Comparison of ENCODE assay signal across 23 cellular contexts in the genomic region with DNA sequence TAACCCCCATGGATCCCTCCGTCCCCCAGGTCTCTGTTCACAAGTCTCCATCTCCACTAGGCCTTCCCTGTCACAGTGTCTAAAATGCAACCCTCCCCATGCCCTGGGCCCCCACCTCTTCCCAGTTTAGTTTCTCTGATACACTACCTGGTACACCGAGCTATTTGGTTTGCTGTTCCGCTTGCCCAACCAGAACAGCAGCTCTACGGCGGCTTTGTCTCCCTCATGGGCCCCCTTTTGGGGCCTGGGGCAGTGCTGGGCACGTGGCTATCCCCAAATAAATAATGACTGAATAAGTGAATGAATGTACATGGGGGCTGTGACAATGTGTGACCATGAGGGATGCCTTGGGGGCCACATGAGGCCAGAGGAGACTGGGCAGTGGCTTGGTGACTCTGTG.
"Had no signal": no experiment of that assay in that cellular context is flagged by ENCODE, and none has a peak within 500 bp of the region (broad histone marks: within the 10 kb centered on the region; RNA-seq: fewer than 3 reads in every experiment).

No MANE protein-coding gene starts in this region.

- H2AFZ ChIP-seq: hepatocyte had no signal

- H3K9me3 ChIP-seq: gastroesophageal sphincter, heart left ventricle, lower lobe of right lung, psoas muscle, spleen, testis, tibial artery, upper lobe of left lung had no signal

- H3K27ac ChIP-seq: dorsolateral prefrontal cortex, foreskin keratinocyte, gastroesophageal sphincter, heart left ventricle, hepatocyte, lower lobe of right lung, psoas muscle, skin epidermis, spleen, testis, tibial artery, upper lobe of left lung had no signal

- H3K4me1 ChIP-seq: heart left ventricle, lower lobe of right lung, psoas muscle, spleen, tibial artery, upper lobe of left lung had no signal

- H3K4me2 ChIP-seq: hepatocyte had no signal

- ATAC-seq: foreskin keratinocyte; gastroesophageal sphincter; heart left ventricle; left cardiac atrium; left ventricle myocardium superior; lower lobe of right lung; naive thymus-derived CD8-positive, alpha-beta T cell; psoas muscle; stimulated activated memory B cell treated with anti-CD40 and anti-IgM and Interleukin-4, amounts not matched to agents 10 μg/mL and 1 μg/mL and 100 μg/mL, for 72 hours; stimulated activated naive CD8-positive, alpha-beta T cell treated with anti-CD3 and anti-CD28 coated beads, Interleukin-15, Interleukin-2, amounts not matched to agents 100 U/mL and 50 U/mL, for 24 hours had no signal

- DNase-seq: dorsolateral prefrontal cortex; effector CD4-positive, alpha-beta T cell; foreskin keratinocyte; kidney; left cardiac atrium; left ventricle myocardium superior; lower lobe of right lung; naive thymus-derived CD8-positive, alpha-beta T cell; nucleus accumbens; psoas muscle; right cardiac atrium; spleen; stimulated activated CD4-positive, alpha-beta T cell treated with anti-CD3 and anti-CD28 coated beads, Interleukin-4, amount 100 ng/mL, for 4 hours; stimulated activated naive CD8-positive, alpha-beta T cell treated with anti-CD3 and anti-CD28 coated beads, Interleukin-15, Interleukin-2, amounts not matched to agents 100 U/mL and 50 U/mL, for 24 hours; substantia nigra; testis; tibial artery; upper lobe of left lung had no signal

- H3K27me3 ChIP-seq: gastroesophageal sphincter, heart left ventricle, hepatocyte, testis, upper lobe of left lung had no signal

- H3K36me3 ChIP-seq: gastroesophageal sphincter, heart left ventricle, lower lobe of right lung, spleen, tibial artery, upper lobe of left lung had no signal

- H3K4me3 ChIP-seq: dorsolateral prefrontal cortex, gastroesophageal sphincter, heart left ventricle, hepatocyte, lower lobe of right lung, psoas muscle, skin epidermis, spleen, testis, tibial artery, upper lobe of left lung had no signal
